In genomic region chr17:42518046-42518754, GRCh38 we compare ENCODE assay signal across 8 cellular contexts. TPM values are rescaled to one million over a fixed set of nuclear protein-coding genes. Genes with fewer than 3 reads are reported as not detected.
DNase-seq lines count a peak whose midpoint lies in the region; ATAC-seq and FAIRE-seq lines count a peak whose summit lies in the region.

No MANE protein-coding gene starts in this region.

- FAIRE-seq in small intestine (lab: Jason Lieb, UNC): no peak

- H3K27me3 ChIP-seq in small intestine (ENCODE audit: control insufficient read depth in 2 of 2, insufficient read depth in 2 of 2, low read length in 2 of 2): no peaks in the 10 kb centered on the region

- ATAC-seq in activated T-helper 17 cell treated with anti-CD3 and anti-CD28 coated beads, Interleukin-2, amount 50 U/mL, for 72 hours (replicated peaks): no peak
- no peak for ATAC-seq in HG03457 (IDR thresholded peaks at IDR 0.05; ENCODE audit: unreplicated experiment)

- no peaks in the 10 kb centered on the region for H3K4me1 Mint-ChIP-seq in activated T-helper 17 cell treated with anti-CD3 and anti-CD28 coated beads, Interleukin-2, amount 50 U/mL, for 72 hours

- peaks cover 8 to 9% of the 10 kb centered on the region in 2 donors for H3K36me3 ChIP-seq in small intestine (ENCODE audit: control insufficient read depth in 2 of 2, insufficient read depth in 2 of 2, low read length in 2 of 2)

- H3K27ac ChIP-seq in adipose tissue (ENCODE audit: low read depth, low read length): peak overlapping the region; percentile 70
- H3K27ac ChIP-seq in small intestine (ENCODE audit: low read depth in 1 of 2, low read length in 1 of 2): peak overlapping the region; percentile 87 to 97

- WGBS in adipose tissue, 3 donors: 19 to 51% (median 20%) methylated on average over 9 of the region's 9 CpGs
- WGBS in small intestine, 3 donors: 19 to 30% (median 29%) methylated on average over 9 of the region's 9 CpGs

- H3K9me3 ChIP-seq in small intestine (ENCODE audit: control insufficient read depth, low read depth): no peaks in the 10 kb centered on the region

- no peak overlapping the region for H3K4me3 Mint-ChIP-seq in activated T-helper 17 cell treated with anti-CD3 and anti-CD28 coated beads, Interleukin-2, amount 50 U/mL, for 72 hours

- no peaks in the 10 kb centered on the region for H3K9me3 Mint-ChIP-seq in activated T-helper 17 cell treated with anti-CD3 and anti-CD28 coated beads, Interleukin-2, amount 50 U/mL, for 72 hours

- no peak overlapping the region for H3K4me3 ChIP-seq in small intestine (ENCODE audit: low read depth in 1 of 2, low read length in 2 of 2)

- H3K27me3 Mint-ChIP-seq in activated T-helper 17 cell treated with anti-CD3 and anti-CD28 coated beads, Interleukin-2, amount 50 U/mL, for 72 hours: no peaks in the 10 kb centered on the region

- H3K27ac Mint-ChIP-seq in activated T-helper 17 cell treated with anti-CD3 and anti-CD28 coated beads, Interleukin-2, amount 50 U/mL, for 72 hours: no peak overlapping the region

- H3K4me1 ChIP-seq in small intestine (ENCODE audit: control insufficient read depth in 2 of 2, insufficient read depth in 1 of 2, low read depth in 1 of 2, low read length in 1 of 2): peaks cover 6 to 28% of the 10 kb centered on the region in 2 donors

- DNase-seq in HPDE6-E6E7 (ENCODE audit: extremely low spot score): peak; percentile 87
- DNase-seq in hepatic stellate cell (ENCODE audit: low spot score): peak; percentile 82
- peak; percentile 95 for DNase-seq in small intestine
- no peak for DNase-seq in SK-N-DZ (ENCODE audit: low spot score)
- DNase-seq in stimulated activated CD4-positive, alpha-beta T cell treated with anti-CD3 and anti-CD28 coated beads, Interleukin-2, amount 100 ng/mL, for 48 hours: no peak

- H3K36me3 Mint-ChIP-seq in activated T-helper 17 cell treated with anti-CD3 and anti-CD28 coated beads, Interleukin-2, amount 50 U/mL, for 72 hours (ENCODE audit: low read depth): peaks cover 14% of the 10 kb centered on the region

RNA-seq across cellular contexts. Expression of gene NAGLU, which starts 17.8 kb away (rescaled TPM):
- polyA plus RNA-seq in adipose tissue (10 to 100 TPM; 30.5 to 38.7 (median 33.2) TPM), small intestine (10 to 100 TPM; 25.3 to 36.2 (median 29.1) TPM)
- 10 to 100 TPM in 1 of 2 donors, 1 to 10 TPM in 1; 8.4 to 11.0 TPM for total RNA-seq in activated T-helper 17 cell treated with anti-CD3 and anti-CD28 coated beads, Interleukin-2, amount 50 U/mL, for 72 hours
- polyA plus RNA-seq in SK-N-DZ (2014; cell fraction: cytosol; rRNA removed): 44.3 and 63.8 TPM in 2 replicates
- polyA plus RNA-seq in SK-N-DZ (2014; cell fraction: nucleus; rRNA removed): 96.3 and 104 TPM in 2 replicates

RNA-seq across cellular contexts. Expression of gene HSD17B1, which starts 34.5 kb away (rescaled TPM):
- 10 to 100 TPM in 1 of 3 donors, 1 to 10 TPM in 2; 5.2 to 13.9 (median 5.5) TPM for polyA plus RNA-seq in adipose tissue
- 1 to 10 TPM; 2.0 to 2.7 (median 2.4) TPM for polyA plus RNA-seq in small intestine
- under 1 TPM; 0.82 to 0.90 TPM for total RNA-seq in activated T-helper 17 cell treated with anti-CD3 and anti-CD28 coated beads, Interleukin-2, amount 50 U/mL, for 72 hours
- polyA plus RNA-seq in SK-N-DZ (2014; cell fraction: cytosol; rRNA removed): 0.33 and 1.2 TPM in 2 replicates
- polyA plus RNA-seq in SK-N-DZ (2014; cell fraction: nucleus; rRNA removed): 0.76 and 1.3 TPM in 2 replicates

RNA-seq across cellular contexts. Expression of gene COASY, which starts 43.7 kb away (rescaled TPM):
- 10 to 100 TPM; 53.3 to 71.0 (median 59.7) TPM for polyA plus RNA-seq in adipose tissue
- 100 to 1,000 TPM in 2 of 3 donors, 10 to 100 TPM in 1; 93.7 to 153 (median 109) TPM for polyA plus RNA-seq in small intestine
- 100 to 1,000 TPM in 1 of 2 donors, 10 to 100 TPM in 1; 76.7 to 108 TPM for total RNA-seq in activated T-helper 17 cell treated with anti-CD3 and anti-CD28 coated beads, Interleukin-2, amount 50 U/mL, for 72 hours
- polyA plus RNA-seq in SK-N-DZ (2014; cell fraction: cytosol; rRNA removed): 33.3 and 40.2 TPM in 2 replicates
- polyA plus RNA-seq in SK-N-DZ (2014; cell fraction: nucleus; rRNA removed): 89.3 TPM in 2 replicates

RNA-seq across cellular contexts. Expression of gene MLX, which starts 48.7 kb away (rescaled TPM):
- polyA plus RNA-seq in adipose tissue (10 to 100 TPM; 38.7 to 71.3 (median 48.9) TPM), small intestine (100 to 1,000 TPM in 2 of 3 donors, 10 to 100 TPM in 1; 58.1 to 144 (median 121) TPM)
- 10 to 100 TPM; 46.2 to 57.8 TPM for total RNA-seq in activated T-helper 17 cell treated with anti-CD3 and anti-CD28 coated beads, Interleukin-2, amount 50 U/mL, for 72 hours
- polyA plus RNA-seq in SK-N-DZ (2014; cell fraction: cytosol; rRNA removed): 26.7 and 32.4 TPM in 2 replicates
- polyA plus RNA-seq in SK-N-DZ (2014; cell fraction: nucleus; rRNA removed): 75.7 and 102 TPM in 2 replicates

RNA-seq across cellular contexts. Expression of gene PSMC3IP, which starts 59.3 kb away (rescaled TPM):
- polyA plus RNA-seq in adipose tissue (1 to 10 TPM; 3.5 to 7.1 (median 4.5) TPM), small intestine (1 to 10 TPM in 2 of 3 donors, under 1 TPM in 1; 0.89 to 5.1 (median 1.9) TPM)
- total RNA-seq in activated T-helper 17 cell treated with anti-CD3 and anti-CD28 coated beads, Interleukin-2, amount 50 U/mL, for 72 hours: 10 to 100 TPM; 25.9 to 34.2 TPM
- 49.3 and 53.6 TPM in 2 replicates for polyA plus RNA-seq in SK-N-DZ (2014; cell fraction: cytosol; rRNA removed)
- 83.5 and 85.1 TPM in 2 replicates for polyA plus RNA-seq in SK-N-DZ (2014; cell fraction: nucleus; rRNA removed)

Comparison
In these comparisons a context has a peak if more than half of its experiments do, and no peak if none do; other contexts are left out.
1. DNase-seq: peak in HPDE6-E6E7 (single experiment), hepatic stellate cell (single experiment) and small intestine (single experiment); none in SK-N-DZ (single experiment) and stimulated activated CD4-positive, alpha-beta T cell treated with anti-CD3 and anti-CD28 coated beads, Interleukin-2, amount 100 ng/mL, for 48 hours (0 of 2).